ENCODE assay signal across 21 cellular contexts in genomic region chr17:75098861-75099260, GRCh38.
"Had no signal": no experiment of that assay in that cellular context is flagged by ENCODE, and none has a peak within 500 bp of the region (broad histone marks: within the 10 kb centered on the region; RNA-seq: fewer than 3 reads in every experiment).

No MANE protein-coding gene starts in this region.

- H3K4me3 ChIP-seq: cardiac muscle cell, dorsolateral prefrontal cortex, gastrocnemius medialis, lung, suprapubic skin, upper lobe of left lung had no signal

- FAIRE-seq: keratinocyte had no signal

- H3K9me3 Mint-ChIP-seq: activated T-cell treated with anti-CD3 and anti-CD28 coated beads, Interleukin-2, amount 50 U/mL, for 72 hours; nephron; stimulated activated naive CD8-positive, alpha-beta T cell treated with anti-CD3 and anti-CD28 coated beads, Interleukin-15, Interleukin-2, amounts not matched to agents 100 ng/mL and 50 ng/mL, for 24 hours; T-helper 1 cell treated with Interleukin-12 subunit alpha and Interleukin-12 subunit beta and Interleukin-4 antibody, amounts not matched to agents 30 μg/mL and 1 μg/mL, for 36 hours had no signal

- DNase-seq: activated CD4-positive, alpha-beta T cell treated with anti-CD3 and anti-CD28 coated beads, Interleukin-2, amount 50 U/mL, for 1 hour; activated gamma-delta T cell; activated T-cell treated with anti-CD3 and anti-CD28 coated beads, Interleukin-2, amount 50 U/mL, for 72 hours; amniotic stem cell; dorsolateral prefrontal cortex; erythroblast; gastrocnemius medialis; head of caudate nucleus; midbrain; upper lobe of left lung had no signal

- H3K27me3 Mint-ChIP-seq: activated naive CD8-positive, alpha-beta T cell; progenitor cell of endocrine pancreas; stimulated activated naive CD8-positive, alpha-beta T cell treated with anti-CD3 and anti-CD28 coated beads, Interleukin-15, Interleukin-2, amounts not matched to agents 100 ng/mL and 50 ng/mL, for 24 hours had no signal

- H3K27ac ChIP-seq: cardiac muscle cell, dorsolateral prefrontal cortex, gastrocnemius medialis, suprapubic skin, upper lobe of left lung had no signal

- H3K27ac Mint-ChIP-seq: activated naive CD8-positive, alpha-beta T cell; activated T-cell treated with anti-CD3 and anti-CD28 coated beads, Interleukin-2, amount 50 U/mL, for 72 hours; nephron; progenitor cell of endocrine pancreas; stimulated activated naive CD8-positive, alpha-beta T cell treated with anti-CD3 and anti-CD28 coated beads, Interleukin-15, Interleukin-2, amounts not matched to agents 100 ng/mL and 50 ng/mL, for 24 hours; T-helper 1 cell treated with Interleukin-12 subunit alpha and Interleukin-12 subunit beta and Interleukin-4 antibody, amounts not matched to agents 30 μg/mL and 1 μg/mL, for 36 hours had no signal

- H3K4me3 Mint-ChIP-seq: activated naive CD8-positive, alpha-beta T cell; activated T-cell treated with anti-CD3 and anti-CD28 coated beads, Interleukin-2, amount 50 U/mL, for 72 hours; nephron; stimulated activated naive CD8-positive, alpha-beta T cell treated with anti-CD3 and anti-CD28 coated beads, Interleukin-15, Interleukin-2, amounts not matched to agents 100 ng/mL and 50 ng/mL, for 24 hours; T-helper 1 cell treated with Interleukin-12 subunit alpha and Interleukin-12 subunit beta and Interleukin-4 antibody, amounts not matched to agents 30 μg/mL and 1 μg/mL, for 36 hours had no signal

- H3K9me3 ChIP-seq: gastrocnemius medialis, suprapubic skin, upper lobe of left lung had no signal

- H3K4me1 Mint-ChIP-seq: nephron had no signal

- ATAC-seq: activated CD4-positive, CD25-positive, alpha-beta regulatory T cell treated with anti-CD3 and anti-CD28 coated beads, Interleukin-2, amount 50 U/mL, for 24 hours; activated T-cell treated with anti-CD3 and anti-CD28 coated beads, Interleukin-2, amount 50 U/mL, for 72 hours; gastrocnemius medialis; left lobe of liver had no signal

- H3K27me3 ChIP-seq: cardiac muscle cell, dorsolateral prefrontal cortex, gastrocnemius medialis, suprapubic skin, upper lobe of left lung had no signal
